In the genomic region with DNA sequence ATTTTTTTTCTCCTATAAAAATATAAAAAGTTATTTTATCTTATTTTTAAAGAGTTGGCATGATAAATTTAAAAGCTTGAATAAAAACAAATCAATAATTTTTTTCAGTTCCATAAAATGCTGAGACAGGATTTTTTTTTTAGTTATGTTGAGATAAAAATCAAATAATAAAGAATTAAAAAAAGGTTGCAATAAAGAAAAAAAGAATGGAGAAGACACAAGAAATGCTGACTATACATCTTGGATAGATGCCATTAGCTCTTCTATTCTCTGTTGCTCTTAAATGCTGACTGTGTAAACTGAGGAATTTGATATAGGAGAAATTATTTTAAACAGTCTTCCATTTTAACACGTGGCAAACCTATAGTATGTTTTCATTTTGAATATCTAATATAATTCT, we compare ENCODE assay signal across 21 cellular contexts.
"Had no signal": no experiment of that assay in that cellular context is flagged by ENCODE, and none has a peak within 500 bp of the region (broad histone marks: within the 10 kb centered on the region; RNA-seq: fewer than 3 reads in every experiment).

No MANE protein-coding gene starts in this region.

- DNase-seq: Karpas-422; KG1; MG63; NCI-H1105; NCI-H1417; NCI-H1436 treated with DMSO at 0.1 percent for 48 hours; NCI-H1694; NCI-H187 treated with DMSO at 0.1 percent for 48 hours; NCI-H2029 treated with DMSO at 0.1 percent for 48 hours; NCI-H2171 treated with DMSO at 0.1 percent for 48 hours; NCI-H345; NCI-H446 treated with DMSO at 0.1 percent for 48 hours; NCI-H510A treated with DMSO at 0.1 percent for 48 hours; NCI-H526 treated with DMSO at 0.1 percent for 48 hours; NCI-H748 treated with DMSO at 0.1 percent for 48 hours; NK-92 treated with Interleukin-12 subunit alpha and Interleukin-12 subunit beta, amount 100 ng/mL, for 24 hours; PC-3; SHP77 treated with DMSO at 0.1 percent for 48 hours; SJCRH30 had no signal

- H3K36me3 ChIP-seq: MG63, SJCRH30 had no signal

- H3K4me3 ChIP-seq: MG63, SJCRH30 had no signal

- H3K9me3 ChIP-seq: MG63, SJCRH30 had no signal

- ATAC-seq: Panc1, PC-3 had no signal

- H3K27ac ChIP-seq: RWPE1, SJCRH30 had no signal
